ENCODE assay signal across 1 cellular context in the genomic region with DNA sequence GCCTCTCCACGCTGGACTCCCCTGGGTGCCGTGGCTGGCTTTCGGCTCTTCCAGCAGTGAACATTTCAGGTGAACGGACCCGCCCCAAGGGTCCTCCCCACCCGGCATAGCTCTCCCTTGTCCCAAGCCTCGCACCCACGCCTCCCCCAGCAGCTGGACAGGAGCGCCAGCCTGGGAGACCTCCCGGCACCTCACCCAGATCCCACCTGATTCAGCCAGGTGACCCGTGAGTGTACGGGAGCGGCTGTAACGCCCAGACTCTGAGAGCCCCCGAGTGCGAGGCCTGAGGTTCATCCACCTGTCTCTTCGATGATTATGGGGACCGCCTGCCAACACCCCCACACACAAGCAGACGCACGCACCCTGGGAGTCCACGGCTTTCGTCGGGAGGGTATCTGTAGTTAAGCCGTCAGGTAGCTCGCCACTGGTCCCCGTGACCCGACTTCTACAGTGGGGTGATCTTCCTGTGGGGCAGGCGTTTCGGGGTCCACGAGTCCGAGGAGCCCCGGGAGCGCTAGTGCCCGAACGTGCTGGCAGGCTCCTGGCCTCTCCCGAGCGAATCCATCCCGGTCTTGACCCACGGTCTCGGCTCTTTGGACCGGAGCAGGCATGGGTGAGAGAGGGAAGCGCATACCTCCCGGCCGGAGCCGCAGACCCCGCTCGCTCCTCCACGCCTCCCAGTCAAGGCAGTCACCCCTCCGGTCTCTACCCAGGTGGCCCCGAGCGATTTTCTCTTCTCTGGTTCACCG.
TF ChIP-seq lines count a peak whose summit lies in the region.

No MANE protein-coding gene starts in this region.

TF ChIP-seq in HepG2, 621 proteins besides CTCF, POLR2A, EP300 and RAD21 (continues in another document):
- TF ChIP-seq, protein P1, sequence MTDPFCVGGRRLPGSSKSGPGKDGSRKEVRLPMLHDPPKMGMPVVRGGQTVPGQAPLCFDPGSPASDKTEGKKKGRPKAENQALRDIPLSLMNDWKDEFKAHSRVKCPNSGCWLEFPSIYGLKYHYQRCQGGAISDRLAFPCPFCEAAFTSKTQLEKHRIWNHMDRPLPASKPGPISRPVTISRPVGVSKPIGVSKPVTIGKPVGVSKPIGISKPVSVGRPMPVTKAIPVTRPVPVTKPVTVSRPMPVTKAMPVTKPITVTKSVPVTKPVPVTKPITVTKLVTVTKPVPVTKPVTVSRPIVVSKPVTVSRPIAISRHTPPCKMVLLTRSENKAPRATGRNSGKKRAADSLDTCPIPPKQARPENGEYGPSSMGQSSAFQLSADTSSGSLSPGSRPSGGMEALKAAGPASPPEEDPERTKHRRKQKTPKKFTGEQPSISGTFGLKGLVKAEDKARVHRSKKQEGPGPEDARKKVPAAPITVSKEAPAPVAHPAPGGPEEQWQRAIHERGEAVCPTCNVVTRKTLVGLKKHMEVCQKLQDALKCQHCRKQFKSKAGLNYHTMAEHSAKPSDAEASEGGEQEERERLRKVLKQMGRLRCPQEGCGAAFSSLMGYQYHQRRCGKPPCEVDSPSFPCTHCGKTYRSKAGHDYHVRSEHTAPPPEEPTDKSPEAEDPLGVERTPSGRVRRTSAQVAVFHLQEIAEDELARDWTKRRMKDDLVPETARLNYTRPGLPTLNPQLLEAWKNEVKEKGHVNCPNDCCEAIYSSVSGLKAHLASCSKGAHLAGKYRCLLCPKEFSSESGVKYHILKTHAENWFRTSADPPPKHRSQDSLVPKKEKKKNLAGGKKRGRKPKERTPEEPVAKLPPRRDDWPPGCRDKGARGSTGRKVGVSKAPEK (CRISPR knock-in tag; IDR thresholded peaks at IDR 0.05; ENCODE audit: borderline replicate concordance) = no peak
- no peak for TF ChIP-seq SNAPC4 (CRISPR knock-in tag; IDR thresholded peaks at IDR 0.05)
- TF ChIP-seq MTERF4 (CRISPR knock-in tag; IDR thresholded peaks at IDR 0.05) = no peak
- TF ChIP-seq TRIM22 (IDR thresholded peaks at IDR 0.05) = no peak
- TF ChIP-seq TBP (CRISPR knock-in tag; IDR thresholded peaks at IDR 0.05) = no peak
- TF ChIP-seq POGZ (CRISPR knock-in tag; IDR thresholded peaks at IDR 0.05) = no peak
- no peak for TF ChIP-seq AHR (CRISPR knock-in tag; IDR thresholded peaks at IDR 0.05)
- no peak for TF ChIP-seq ATM (IDR thresholded peaks at IDR 0.05; ENCODE audit: borderline replicate concordance)
- TF ChIP-seq RFX5 (IDR thresholded peaks at IDR 0.05; ENCODE audit: low read depth, low read length) = no peak
- TF ChIP-seq HMG20B (CRISPR knock-in tag; conservative IDR thresholded peaks at IDR 0.05) = no peak
- TF ChIP-seq MAX (IDR thresholded peaks at IDR 0.05) = no peak
- peak; percentile 38; the same call in 1 of the 2 replicates for TF ChIP-seq ZNF317 (CRISPR knock-in tag; IDR thresholded peaks at IDR 0.05)
- TF ChIP-seq ZNF777 (CRISPR knock-in tag; IDR thresholded peaks at IDR 0.05) = peak; percentile 28; the same call in 1 of the 2 replicates
- TF ChIP-seq HNRNPL (IDR thresholded peaks at IDR 0.05; ENCODE audit: low read depth, low read length) = no peak
- TF ChIP-seq, protein P2, sequence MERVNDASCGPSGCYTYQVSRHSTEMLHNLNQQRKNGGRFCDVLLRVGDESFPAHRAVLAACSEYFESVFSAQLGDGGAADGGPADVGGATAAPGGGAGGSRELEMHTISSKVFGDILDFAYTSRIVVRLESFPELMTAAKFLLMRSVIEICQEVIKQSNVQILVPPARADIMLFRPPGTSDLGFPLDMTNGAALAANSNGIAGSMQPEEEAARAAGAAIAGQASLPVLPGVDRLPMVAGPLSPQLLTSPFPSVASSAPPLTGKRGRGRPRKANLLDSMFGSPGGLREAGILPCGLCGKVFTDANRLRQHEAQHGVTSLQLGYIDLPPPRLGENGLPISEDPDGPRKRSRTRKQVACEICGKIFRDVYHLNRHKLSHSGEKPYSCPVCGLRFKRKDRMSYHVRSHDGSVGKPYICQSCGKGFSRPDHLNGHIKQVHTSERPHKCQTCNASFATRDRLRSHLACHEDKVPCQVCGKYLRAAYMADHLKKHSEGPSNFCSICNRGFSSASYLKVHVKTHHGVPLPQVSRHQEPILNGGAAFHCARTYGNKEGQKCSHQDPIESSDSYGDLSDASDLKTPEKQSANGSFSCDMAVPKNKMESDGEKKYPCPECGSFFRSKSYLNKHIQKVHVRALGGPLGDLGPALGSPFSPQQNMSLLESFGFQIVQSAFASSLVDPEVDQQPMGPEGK (CRISPR knock-in tag; IDR thresholded peaks at IDR 0.05) = 0 out of 2 replicates have a peak, but pooled peaks have one; percentile 9
- TF ChIP-seq, protein P3, sequence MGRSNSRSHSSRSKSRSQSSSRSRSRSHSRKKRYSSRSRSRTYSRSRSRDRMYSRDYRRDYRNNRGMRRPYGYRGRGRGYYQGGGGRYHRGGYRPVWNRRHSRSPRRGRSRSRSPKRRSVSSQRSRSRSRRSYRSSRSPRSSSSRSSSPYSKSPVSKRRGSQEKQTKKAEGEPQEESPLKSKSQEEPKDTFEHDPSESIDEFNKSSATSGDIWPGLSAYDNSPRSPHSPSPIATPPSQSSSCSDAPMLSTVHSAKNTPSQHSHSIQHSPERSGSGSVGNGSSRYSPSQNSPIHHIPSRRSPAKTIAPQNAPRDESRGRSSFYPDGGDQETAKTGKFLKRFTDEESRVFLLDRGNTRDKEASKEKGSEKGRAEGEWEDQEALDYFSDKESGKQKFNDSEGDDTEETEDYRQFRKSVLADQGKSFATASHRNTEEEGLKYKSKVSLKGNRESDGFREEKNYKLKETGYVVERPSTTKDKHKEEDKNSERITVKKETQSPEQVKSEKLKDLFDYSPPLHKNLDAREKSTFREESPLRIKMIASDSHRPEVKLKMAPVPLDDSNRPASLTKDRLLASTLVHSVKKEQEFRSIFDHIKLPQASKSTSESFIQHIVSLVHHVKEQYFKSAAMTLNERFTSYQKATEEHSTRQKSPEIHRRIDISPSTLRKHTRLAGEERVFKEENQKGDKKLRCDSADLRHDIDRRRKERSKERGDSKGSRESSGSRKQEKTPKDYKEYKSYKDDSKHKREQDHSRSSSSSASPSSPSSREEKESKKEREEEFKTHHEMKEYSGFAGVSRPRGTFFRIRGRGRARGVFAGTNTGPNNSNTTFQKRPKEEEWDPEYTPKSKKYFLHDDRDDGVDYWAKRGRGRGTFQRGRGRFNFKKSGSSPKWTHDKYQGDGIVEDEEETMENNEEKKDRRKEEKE (IDR thresholded peaks at IDR 0.05) = no peak
- no peak for TF ChIP-seq NFRKB (IDR thresholded peaks at IDR 0.05)
- no peak for TF ChIP-seq POGK (CRISPR knock-in tag; conservative IDR thresholded peaks at IDR 0.05)
- TF ChIP-seq ZSCAN29 (CRISPR knock-in tag; conservative IDR thresholded peaks at IDR 0.05) = no peak
- TF ChIP-seq AHDC1 (CRISPR knock-in tag; IDR thresholded peaks at IDR 0.05; ENCODE audit: borderline replicate concordance) = 0 out of 2 replicates have a peak, but pooled peaks have one; percentile 9
- no peak for TF ChIP-seq NRL (CRISPR knock-in tag; IDR thresholded peaks at IDR 0.05; ENCODE audit: borderline replicate concordance)
